Comparison of ENCODE assay signal across 8 cellular contexts in genomic region chr5:179623906-179624741, GRCh38. TPM values are rescaled to one million over a fixed set of nuclear protein-coding genes. Genes with fewer than 3 reads are reported as not detected.
DNase-seq lines count a peak whose midpoint lies in the region; ATAC-seq and TF ChIP-seq lines count a peak whose summit lies in the region.

No MANE protein-coding gene starts in this region.

- WGBS in SK-N-SH (ENCODE audit: low lambda C conversion rate): 43% methylated on average over 35 of the region's 68 CpGs

- H3K4me2 ChIP-seq in SK-N-SH: peak overlapping the region; percentile 95

- peak overlapping the region; percentile 56 to 98 for H3K4me3 ChIP-seq in SK-N-SH (ENCODE audit: low read depth in 2 of 2, low read length in 1 of 2)
- H3K4me3 ChIP-seq in ascending aorta: peak overlapping the region; percentile 99 to 100
- peak overlapping the region; percentile 97 for H3K4me3 ChIP-seq in iPS-11a (ENCODE audit: low read depth, low read length)
- peak overlapping the region; percentile 77 to 100 (median 94) for H3K4me3 ChIP-seq in skin epidermis

- H3K79me2 ChIP-seq in SK-N-SH (ENCODE audit: insufficient read depth): peaks cover 48% of the 10 kb centered on the region

- peak overlapping the region; percentile 91 for H3K9ac ChIP-seq in SK-N-SH

- ATAC-seq in GM18870 (IDR thresholded peaks at IDR 0.05; ENCODE audit: unreplicated experiment): peak; percentile 3
- peak; percentile 11 for ATAC-seq in HG03103 (IDR thresholded peaks at IDR 0.05; ENCODE audit: low read depth, unreplicated experiment)

- H3F3A ChIP-seq in SK-N-SH (replicated peaks; ENCODE audit: insufficient read depth): peaks cover 25% of the 10 kb centered on the region

- no peaks in the 10 kb centered on the region for H3K9me3 ChIP-seq in SK-N-SH
- H3K9me3 ChIP-seq in ascending aorta: no peaks in the 10 kb centered on the region

- H2AFZ ChIP-seq in SK-N-SH (ENCODE audit: low read depth): peak overlapping the region; percentile 93

- H4K20me1 ChIP-seq in SK-N-SH (ENCODE audit: insufficient read depth): peaks cover 40% of the 10 kb centered on the region

- POLR2A ChIA-PET in SK-N-SH (lab: Yijun Ruan, JAX): interaction anchor here (0.5 to 2.8 kb wide), 23 partner anchors 9 to 1392 kb away, joined by 3 to 34 read pairs (median 4); partner anchors contain the start of genes CBY3, MAML1, PHYKPL and RUFY1

- TF ChIP-seq CTCF in SK-N-SH (IDR thresholded peaks at IDR 0.05) (no peak), ascending aorta (IDR thresholded peaks at IDR 0.05) (no peak)

- H3K4me1 ChIP-seq in SK-N-SH (ENCODE audit: control insufficient read depth in 1 of 2, insufficient read depth in 2 of 2, low read depth in 1 of 2, low read length in 1 of 2) (peaks cover 12 to 21% of the 10 kb centered on the region in 2 experiments; a peak in 3 of 4 replicates), ascending aorta (peaks cover 0 to 32% of the 10 kb centered on the region in 2 donors)

- DNase-seq in SK-N-SH (no peak), ascending aorta (ENCODE audit: low spot score in 2 of 2) (peak in 1 of 2 donors; percentile 70), NCI-H524 treated with DMSO at 0.1 percent for 48 hours (lab: John Stamatoyannopoulos, UW) (no peak), NCI-H1417 treated with DMSO at 0.1 percent for 48 hours (lab: John Stamatoyannopoulos, UW) (no peak)

- CTCF ChIA-PET in SK-N-SH (lab: Yijun Ruan, JAX): interaction anchor here (1.0 to 3.3 kb wide), 7 partner anchors 9 to 108 kb away, joined by 3 to 11 read pairs (median 7); partner anchors contain the start of gene MAML1

- no peaks in the 10 kb centered on the region for H3K9me2 ChIP-seq in SK-N-SH

- TF ChIP-seq EP300 in SK-N-SH (IDR thresholded peaks at IDR 0.05; ENCODE audit: borderline replicate concordance in 1 of 2, low read depth in 1 of 2, low read length in 1 of 2): no peak

- H3K36me3 ChIP-seq in SK-N-SH (replicated peaks in 1 of 2; ENCODE audit: control insufficient read depth in 1 of 2, insufficient read depth in 2 of 2, low read length in 1 of 2) (peaks cover 32 to 39% of the 10 kb centered on the region in 2 experiments), ascending aorta (peaks cover 15 to 33% of the 10 kb centered on the region in 2 donors)

- H3K27me3 ChIP-seq in SK-N-SH (ENCODE audit: insufficient read depth) (no peaks in the 10 kb centered on the region), ascending aorta (no peaks in the 10 kb centered on the region)

- intact Hi-C loops in ascending aorta (cut with DNase I): loop anchor here (2.0 to 10.0 kb wide), 5 partner anchors 65 to 1191 kb away; partner anchors contain the start of genes CANX, MAML1 and SQSTM1

- peak overlapping the region; percentile 95 to 97 for H3K27ac ChIP-seq in SK-N-SH (ENCODE audit: low read depth in 2 of 2, low read length in 1 of 2)
- H3K27ac ChIP-seq in ascending aorta: peak overlapping the region; percentile 100
- peak overlapping the region; percentile 89 to 100 (median 99) for H3K27ac ChIP-seq in skin epidermis

- no peak for TF ChIP-seq RAD21 in SK-N-SH (IDR thresholded peaks at IDR 0.05; ENCODE audit: low read length)

TF ChIP-seq in SK-N-SH, 30 proteins besides CTCF, POLR2A, EP300 and RAD21 (continues in another document):
- no peak for TF ChIP-seq JUND (IDR thresholded peaks at IDR 0.05)
- peak; percentile 88 for TF ChIP-seq YY1 (IDR thresholded peaks at IDR 0.05; ENCODE audit: low read depth)
- TF ChIP-seq FOXJ3 (CRISPR knock-in tag; IDR thresholded peaks at IDR 0.05): no peak
- TF ChIP-seq MAX (IDR thresholded peaks at IDR 0.05; ENCODE audit: low read depth): peak; percentile 63
- no peak for TF ChIP-seq PBX3 (IDR thresholded peaks at IDR 0.05)
- no peak for TF ChIP-seq EZH2phosphoT487 (IDR thresholded peaks at IDR 0.05; ENCODE audit: borderline replicate concordance, low read depth)
- no peak for TF ChIP-seq SIN3A (IDR thresholded peaks at IDR 0.05; ENCODE audit: borderline replicate concordance, low read depth, low read length)
- no peak for TF ChIP-seq USF1 (IDR thresholded peaks at IDR 0.05; ENCODE audit: borderline replicate concordance, low read depth)
- no peak; the same call in 1 of the 2 replicates for TF ChIP-seq TAF1 (IDR thresholded peaks at IDR 0.05; ENCODE audit: borderline replicate concordance, low read depth, low read length)
- TF ChIP-seq GATA2 (CRISPR knock-in tag; IDR thresholded peaks at IDR 0.05): no peak
- no peak for TF ChIP-seq RCOR1 (IDR thresholded peaks at IDR 0.05; ENCODE audit: low read length)
- no peak for TF ChIP-seq GABPA (IDR thresholded peaks at IDR 0.05; ENCODE audit: low read depth)
- no peak for TF ChIP-seq NRF1 (IDR thresholded peaks at IDR 0.05; ENCODE audit: low read depth, low read length)
- no peak for TF ChIP-seq TEAD4 (IDR thresholded peaks at IDR 0.05; ENCODE audit: borderline replicate concordance, insufficient read depth)
- no peak for TF ChIP-seq ELF1 (IDR thresholded peaks at IDR 0.05)
- TF ChIP-seq MEF2A (IDR thresholded peaks at IDR 0.05; ENCODE audit: borderline replicate concordance, low read depth): no peak
- no peak for TF ChIP-seq FOXM1 (IDR thresholded peaks at IDR 0.05; ENCODE audit: low read depth)
- no peak for TF ChIP-seq NFIC (IDR thresholded peaks at IDR 0.05; ENCODE audit: borderline replicate concordance)
- no peak for TF ChIP-seq RXRA (IDR thresholded peaks at IDR 0.05; ENCODE audit: borderline replicate concordance, low read depth)
- TF ChIP-seq POLR2AphosphoS5 (IDR thresholded peaks at IDR 0.05; ENCODE audit: low read depth, low read length): no peak
- peak; percentile 60; the same call in 1 of the 2 replicates for TF ChIP-seq TCF12 (IDR thresholded peaks at IDR 0.05)
- no peak for TF ChIP-seq RFX5 (IDR thresholded peaks at IDR 0.05; ENCODE audit: low read length)
- TF ChIP-seq USF2 (IDR thresholded peaks at IDR 0.05; ENCODE audit: borderline replicate concordance, low read depth, low read length): no peak
- no peak for TF ChIP-seq IRF3 (IDR thresholded peaks at IDR 0.05; ENCODE audit: low read depth, low read length)

RNA-seq across cellular contexts. Expression of gene HNRNPH1, which starts 0.7 kb away (rescaled TPM):
- 192 and 197 TPM in 2 replicates for polyA plus RNA-seq in SK-N-SH (2012; rRNA removed)
- polyA plus RNA-seq in SK-N-SH (2012; cell fraction: cytosol; rRNA removed): 150 and 183 TPM in 2 replicates
- 420 and 667 TPM in 2 replicates for polyA plus RNA-seq in SK-N-SH (2012; cell fraction: nucleus; rRNA removed)
- 206 TPM for total RNA-seq in ascending aorta

RNA-seq across cellular contexts. Expression of gene CBY3, which starts 56.7 kb away (rescaled TPM):
- polyA plus RNA-seq in SK-N-SH (2012; rRNA removed): not detected in 2 replicates
- 0.05 TPM in 1 of 2 replicates, not detected in the other for polyA plus RNA-seq in SK-N-SH (2012; cell fraction: cytosol; rRNA removed)
- 0.19 and 0.20 TPM in 2 replicates for polyA plus RNA-seq in SK-N-SH (2012; cell fraction: nucleus; rRNA removed)
- not detected for total RNA-seq in ascending aorta
